In genomic region chr7:27735165-27735564, GRCh38 we compare ENCODE assay signal across 17 cellular contexts. TPM values are rescaled to one million over a fixed set of nuclear protein-coding genes. Genes with fewer than 3 reads are reported as not detected.
A peak's percentile ranks its signal among the peaks of the same experiment; 100 is the strongest.
DNase-seq lines count a peak whose midpoint lies in the region; ATAC-seq, FAIRE-seq and TF ChIP-seq lines count a peak whose summit lies in the region.
"Had no signal": no experiment of that assay in that cellular context is flagged by ENCODE, and none has a peak within 500 bp of the region (broad histone marks: within the 10 kb centered on the region; RNA-seq: fewer than 3 reads in every experiment).

No MANE protein-coding gene starts in this region.

- peak overlapping the region; percentile 20 to 29 for H3K4me3 ChIP-seq in mucosa of rectum (ENCODE audit: low read length in 2 of 2)
- H3K4me3 ChIP-seq: BLaER1 treated with 17β-estradiol and CSF1 and Interleukin-3, amounts not matched to agents 10 nM and 100 nM; GM23248; SJCRH30 had no signal

- H3K9me3 ChIP-seq in mucosa of rectum (ENCODE audit: control insufficient read depth in 2 of 2, low read length in 2 of 2), result no peaks in the 10 kb centered on the region
- H3K9me3 ChIP-seq: BLaER1 treated with 17β-estradiol and CSF1 and Interleukin-3, amounts not matched to agents 10 nM and 100 nM; SJCRH30 had no signal

- H3K27ac ChIP-seq in mucosa of rectum (ENCODE audit: low read depth in 2 of 2, low read length in 2 of 2), result peak overlapping the region; percentile 62 to 69
- H3K27ac ChIP-seq: BLaER1 treated with 17β-estradiol and CSF1 and Interleukin-3, amounts not matched to agents 10 nM and 100 nM; GM23248; SJCRH30 had no signal

- H3K36me3 ChIP-seq in mucosa of rectum (ENCODE audit: control insufficient read depth in 2 of 2, insufficient read depth in 2 of 2, low read length in 2 of 2), result no peaks in the 10 kb centered on the region
- H3K36me3 ChIP-seq: BLaER1 treated with 17β-estradiol and CSF1 and Interleukin-3, amounts not matched to agents 10 nM and 100 nM; SJCRH30 had no signal

- FAIRE-seq in GM12891 (lab: Jason Lieb, UNC), result no peak
- FAIRE-seq: GM19239 had no signal

- H3K27me3 ChIP-seq in mucosa of rectum (ENCODE audit: control insufficient read depth in 2 of 2, insufficient read depth in 2 of 2, low read length in 2 of 2), result no peaks in the 10 kb centered on the region
- H3K27me3 ChIP-seq: BLaER1 treated with 17β-estradiol and CSF1 and Interleukin-3, amounts not matched to agents 10 nM and 100 nM; SJCRH30 had no signal

- ATAC-seq in HG02938 (IDR thresholded peaks at IDR 0.05; ENCODE audit: unreplicated experiment) (no peak), HG03045 (IDR thresholded peaks at IDR 0.05; ENCODE audit: unreplicated experiment) (no peak)

- peaks cover 9 to 29% of the 10 kb centered on the region in 2 donors for H3K4me1 ChIP-seq in mucosa of rectum (ENCODE audit: control insufficient read depth in 2 of 2, insufficient read depth in 2 of 2, low read length in 2 of 2)

- DNase-seq in LoVo (ENCODE audit: low spot score), result peak; percentile 74
- DNase-seq in iris pigment epithelial cell (ENCODE audit: low read depth), result peak; percentile 30
- no peak for DNase-seq in NCI-H345 (lab: John Stamatoyannopoulos, UW)
- DNase-seq in GM12891 (ENCODE audit: insufficient read length, low spot score), result no peak
- DNase-seq: DMS153, GM23248, Karpas-422, NCI-H1105 treated with DMSO at 0.1 percent for 48 hours, NCI-H187, NCI-H510A, RPMI8226, SJCRH30 had no signal

- no peak for TF ChIP-seq POLR2A in GM12891 (IDR thresholded peaks at IDR 0.05; ENCODE audit: low read depth, low read length)

- H3K9ac ChIP-seq in mucosa of rectum (ENCODE audit: low read depth in 1 of 2, low read length in 2 of 2), result no peak overlapping the region
- H3K9ac ChIP-seq: BLaER1 treated with 17β-estradiol and CSF1 and Interleukin-3, amounts not matched to agents 10 nM and 100 nM; GM23248 had no signal

TF ChIP-seq in GM12891, 5 proteins besides CTCF, POLR2A, EP300 and RAD21:
- no peak for TF ChIP-seq PAX5 (IDR thresholded peaks at IDR 0.05; ENCODE audit: insufficient read depth, low read length, severe bottlenecking)
- TF ChIP-seq TAF1 (IDR thresholded peaks at IDR 0.05; ENCODE audit: low read depth, low read length), result no peak
- no peak for TF ChIP-seq POU2F2 (IDR thresholded peaks at IDR 0.05; ENCODE audit: low read depth, low read length)
- TF ChIP-seq POLR2AphosphoS5 (IDR thresholded peaks at IDR 0.05; ENCODE audit: low read depth, low read length), result no peak
- TF ChIP-seq SPI1 (IDR thresholded peaks at IDR 0.05; ENCODE audit: low read depth, low read length), result no peak
TF ChIP-seq in GM12891: peak in this region for 0.

RNA-seq across cellular contexts. Expression of gene TAX1BP1, which starts 4.8 kb away (rescaled TPM):
- polyA plus RNA-seq in GM12891 (2012; ENCODE audit: low read depth, missing spikeins), result 57.5 TPM

Comparison
In these comparisons a context has a peak if more than half of its experiments do, and no peak if none do; other contexts are left out.
1. DNase-seq: peak in LoVo (single experiment) and iris pigment epithelial cell (single experiment); none in NCI-H345 (single experiment) and GM12891 (single experiment).